In the genomic region with DNA sequence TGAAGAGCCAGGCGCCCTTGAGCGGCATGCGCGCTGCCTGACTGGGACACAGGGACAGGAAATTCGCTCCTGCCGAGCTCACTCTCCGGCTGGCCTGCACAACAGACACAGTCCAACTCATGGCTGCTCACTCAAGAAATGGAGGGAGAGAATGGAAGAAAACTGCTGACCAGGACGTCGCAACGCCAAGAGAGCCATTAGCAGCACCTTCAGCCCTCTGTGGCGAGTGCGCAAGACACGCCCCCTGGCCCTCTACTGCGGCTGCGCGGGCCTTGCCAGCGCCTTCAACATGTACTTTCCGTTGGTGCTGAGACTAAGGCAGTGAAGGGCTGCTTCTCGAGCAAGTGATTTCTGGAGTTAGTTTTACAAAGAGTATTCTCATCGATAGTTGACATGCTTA, we compare ENCODE assay signal across 20 cellular contexts.
"Had no signal": no experiment of that assay in that cellular context is flagged by ENCODE, and none has a peak within 500 bp of the region (broad histone marks: within the 10 kb centered on the region; RNA-seq: fewer than 3 reads in every experiment).

No MANE protein-coding gene starts in this region.

- H3K27me3 ChIP-seq: dorsolateral prefrontal cortex, esophagus muscularis mucosa, foreskin keratinocyte, heart right ventricle had no signal

- H3K4me3 ChIP-seq: coronary artery, dorsolateral prefrontal cortex, esophagus muscularis mucosa, heart right ventricle, left ventricle myocardium inferior, lower lobe of right lung had no signal

- H3K9me3 ChIP-seq: esophagus muscularis mucosa, heart right ventricle, left ventricle myocardium inferior, lower lobe of right lung had no signal

- H3K36me3 ChIP-seq: lower lobe of right lung had no signal

- ATAC-seq: foreskin keratinocyte, left colon, left lobe of liver, lower lobe of right lung had no signal

- H3K27ac Mint-ChIP-seq: immature natural killer cell had no signal

- H3K9me3 Mint-ChIP-seq: immature natural killer cell had no signal

- H3K27ac ChIP-seq: coronary artery, dorsolateral prefrontal cortex, esophagus muscularis mucosa, foreskin keratinocyte, heart right ventricle, left ventricle myocardium inferior, lower lobe of right lung had no signal

- H3K4me3 Mint-ChIP-seq: immature natural killer cell had no signal

- DNase-seq: dermis blood vessel endothelial cell; dorsolateral prefrontal cortex; effector CD4-positive, alpha-beta T cell; effector memory CD4-positive, alpha-beta T cell; foreskin keratinocyte; glutamatergic neuron; heart right ventricle; hippocampal formation; immature natural killer cell; islet precursor cell; kidney; kidney glomerular epithelial cell; left colon; left ventricle myocardium inferior; lower lobe of right lung; mesenchymal stem cell; midbrain had no signal
